26 cellular contexts compared by ENCODE assay signal in the genomic region with DNA sequence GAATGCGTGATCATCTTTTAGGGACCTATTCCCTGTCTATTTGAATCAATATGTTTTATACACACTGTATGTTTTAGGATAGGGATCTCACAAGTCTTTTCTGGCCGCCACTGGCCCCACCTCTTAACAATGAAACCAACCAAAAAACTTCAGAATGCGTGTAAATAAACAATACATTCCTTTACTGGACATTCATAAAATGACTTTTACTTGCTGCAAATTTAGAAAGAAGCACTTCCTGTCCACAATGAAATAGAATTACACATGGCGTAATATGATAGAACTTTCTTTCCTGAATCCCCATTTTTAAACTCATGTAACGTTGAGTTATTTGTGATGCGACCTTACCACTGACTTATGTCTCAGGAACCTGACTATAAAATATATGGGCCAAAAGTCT.
DNase-seq lines count a peak whose midpoint lies in the region; FAIRE-seq and TF ChIP-seq lines count a peak whose summit lies in the region.
"Had no signal": no experiment of that assay in that cellular context is flagged by ENCODE, and none has a peak within 500 bp of the region (broad histone marks: within the 10 kb centered on the region; RNA-seq: fewer than 3 reads in every experiment).

No MANE protein-coding gene starts in this region.

- H3K9me3 ChIP-seq in OCI-LY1 (ENCODE audit: low read length) (no peaks in the 10 kb centered on the region), ascending aorta (no peaks in the 10 kb centered on the region), tibial nerve (no peaks in the 10 kb centered on the region)
- H3K9me3 ChIP-seq: A549, MG63 had no signal

- H3K27me3 ChIP-seq in OCI-LY1 (ENCODE audit: insufficient read depth, low read length), result no peaks in the 10 kb centered on the region
- no peaks in the 10 kb centered on the region for H3K27me3 ChIP-seq in ascending aorta
- no peaks in the 10 kb centered on the region for H3K27me3 ChIP-seq in tibial nerve
- H3K27me3 ChIP-seq: MG63 had no signal

- peak; percentile 10 for DNase-seq in ELR (ENCODE audit: low read depth)
- no peak for DNase-seq in ascending aorta (ENCODE audit: low spot score in 2 of 2)
- DNase-seq in NCI-H2171 treated with DMSO at 0.1 percent for 48 hours (lab: John Stamatoyannopoulos, UW), result no peak
- no peak for DNase-seq in tibial nerve (ENCODE audit: low spot score in 2 of 2)
- DNase-seq in NCI-H82 treated with DMSO at 0.1 percent for 48 hours (lab: John Stamatoyannopoulos, UW; ENCODE audit: unreplicated experiment), result no peak
- DNase-seq: CD8-positive, alpha-beta memory T cell; DMS 273 treated with DMSO at 0.1 percent for 48 hours; DND-41; H7; MG63; NCI-H1105 treated with DMSO at 0.1 percent for 48 hours; NCI-H146; NCI-H2029; NCI-H446 treated with DMSO at 0.1 percent for 48 hours; NCI-H526; SHP77; T-helper 1 cell had no signal

- H3K4me1 ChIP-seq in OCI-LY1 (ENCODE audit: insufficient read depth, low read length, severe bottlenecking) (peaks cover 11% of the 10 kb centered on the region), ascending aorta (no peaks in the 10 kb centered on the region), tibial nerve (no peaks in the 10 kb centered on the region)
- H3K4me1 ChIP-seq: A549 had no signal

- no peak for TF ChIP-seq POLR2A in tibial nerve (IDR thresholded peaks at IDR 0.05)

- 75 to 82% methylated on average over 6 of the region's 6 CpGs for WGBS in tibial nerve, 2 donors

- H3K36me3 ChIP-seq in OCI-LY1 (ENCODE audit: insufficient read depth, low read length) (no peaks in the 10 kb centered on the region), ascending aorta (no peaks in the 10 kb centered on the region), tibial nerve (no peaks in the 10 kb centered on the region)
- H3K36me3 ChIP-seq: MG63 had no signal

- H2AFZ ChIP-seq in OCI-LY1 (ENCODE audit: low read length), result 0 out of 2 replicates have a peak overlapping the region, but pooled peaks have one; percentile 56

- TF ChIP-seq CTCF in OCI-LY1 (IDR thresholded peaks at IDR 0.05; ENCODE audit: low read length) (no peak), ascending aorta (IDR thresholded peaks at IDR 0.05) (no peak), tibial nerve (IDR thresholded peaks at IDR 0.05) (no peak)

- no peaks in the 10 kb centered on the region for H3F3A ChIP-seq in OCI-LY1 (ENCODE audit: insufficient read depth, low read length)

- H3K9me2 ChIP-seq in OCI-LY1 (ENCODE audit: low read depth, low read length), result no peaks in the 10 kb centered on the region

- intact Hi-C loops in ascending aorta (cut with DNase I), result no loop called here

- no peak overlapping the region for H3K27ac ChIP-seq in OCI-LY1 (ENCODE audit: low read depth, low read length, poor library complexity, severe bottlenecking)
- no peak overlapping the region for H3K27ac ChIP-seq in ascending aorta
- H3K27ac ChIP-seq in tibial nerve, result no peak overlapping the region
- H3K27ac ChIP-seq: A549, RWPE1 had no signal

- FAIRE-seq in endometrium (lab: Jason Lieb, UNC), result peak; percentile 92
- FAIRE-seq: A549, G401.6, GM12891, GM19239, HepG2, K562 had no signal

- no peak overlapping the region for H3K9ac ChIP-seq in OCI-LY1 (ENCODE audit: low read length)

- H3K4me3 ChIP-seq in OCI-LY1 (ENCODE audit: low read depth, low read length, poor library complexity, severe bottlenecking) (no peak overlapping the region), ascending aorta (no peak overlapping the region), tibial nerve (no peak overlapping the region)
- H3K4me3 ChIP-seq: A549, K562, MG63 had no signal

- no peak overlapping the region for H3K4me2 ChIP-seq in OCI-LY1 (ENCODE audit: low read length)
- H3K4me2 ChIP-seq: A549 had no signal

- no peaks in the 10 kb centered on the region for H4K20me1 ChIP-seq in OCI-LY1 (ENCODE audit: insufficient read depth, low read length)

- no peak for TF ChIP-seq EP300 in tibial nerve (IDR thresholded peaks at IDR 0.05)

- H3K79me2 ChIP-seq in OCI-LY1 (ENCODE audit: insufficient read depth, low read length), result no peaks in the 10 kb centered on the region
